ENCODE assay signal across 9 cellular contexts in genomic region chr6:142746524-142746923, GRCh38.
DNase-seq lines count a peak whose midpoint lies in the region; ATAC-seq and TF ChIP-seq lines count a peak whose summit lies in the region.
"Had no signal": no experiment of that assay in that cellular context is flagged by ENCODE, and none has a peak within 500 bp of the region (broad histone marks: within the 10 kb centered on the region; RNA-seq: fewer than 3 reads in every experiment).

No MANE protein-coding gene starts in this region.

- peaks cover 12% of the 10 kb centered on the region for H3K4me1 Mint-ChIP-seq in activated T-cell treated with anti-CD3 and anti-CD28 coated beads, Interleukin-2, amount 50 U/mL, for 24 hours (ENCODE audit: low read depth)
- no peaks in the 10 kb centered on the region for H3K4me1 Mint-ChIP-seq in Calu3 (ENCODE audit: low read depth, unreplicated experiment)

- H3K27me3 Mint-ChIP-seq in activated T-cell treated with anti-CD3 and anti-CD28 coated beads, Interleukin-2, amount 50 U/mL, for 24 hours: no peaks in the 10 kb centered on the region
- H3K27me3 Mint-ChIP-seq in Calu3 (ENCODE audit: unreplicated experiment): no peaks in the 10 kb centered on the region
- H3K27me3 Mint-ChIP-seq: activated naive CD4-positive, alpha-beta T cell treated with anti-CD3 and anti-CD28 coated beads, Interleukin-2, amount 50 U/mL, for 24 hours had no signal

- no peak overlapping the region for H3K27ac Mint-ChIP-seq in activated T-cell treated with anti-CD3 and anti-CD28 coated beads, Interleukin-2, amount 50 U/mL, for 24 hours
- no peak overlapping the region for H3K27ac Mint-ChIP-seq in Calu3 (ENCODE audit: unreplicated experiment)
- H3K27ac Mint-ChIP-seq: activated naive CD4-positive, alpha-beta T cell treated with anti-CD3 and anti-CD28 coated beads, Interleukin-2, amount 50 U/mL, for 24 hours had no signal

- intact Hi-C loops in head of caudate nucleus (cut with DNase I): no loop called here
- intact Hi-C loops in Calu3 (cut with micrococcal nuclease; ENCODE audit: unreplicated experiment): no loop called here

- no TSS peak for BruUV-seq in Calu3 (replicated peaks; lab: Mats Ljungman, UMichigan)

- H3K9me3 Mint-ChIP-seq in activated T-cell treated with anti-CD3 and anti-CD28 coated beads, Interleukin-2, amount 50 U/mL, for 24 hours: no peaks in the 10 kb centered on the region
- no peaks in the 10 kb centered on the region for H3K9me3 Mint-ChIP-seq in Calu3 (ENCODE audit: low read depth, unreplicated experiment)
- H3K9me3 Mint-ChIP-seq: activated naive CD4-positive, alpha-beta T cell treated with anti-CD3 and anti-CD28 coated beads, Interleukin-2, amount 50 U/mL, for 24 hours had no signal

- H3K4me3 Mint-ChIP-seq in activated T-cell treated with anti-CD3 and anti-CD28 coated beads, Interleukin-2, amount 50 U/mL, for 24 hours: no peak overlapping the region
- H3K4me3 Mint-ChIP-seq in Calu3 (ENCODE audit: low read depth, unreplicated experiment): no peak overlapping the region
- H3K4me3 Mint-ChIP-seq: activated naive CD4-positive, alpha-beta T cell treated with anti-CD3 and anti-CD28 coated beads, Interleukin-2, amount 50 U/mL, for 24 hours had no signal

- DNase-seq in activated T-cell treated with anti-CD3 and anti-CD28 coated beads for 4 hours: peak; percentile 23
- DNase-seq in activated T-cell treated with anti-CD3 and anti-CD28 coated beads, Interleukin-2, amount 50 U/mL, for 24 hours: no peak
- peak; percentile 11 for DNase-seq in activated CD4-positive, alpha-beta T cell treated with anti-CD3 and anti-CD28 coated beads, Interleukin-2, amount 50 U/mL, for 1 hour
- peak in 32 of 42 donors; percentile 9 to 78 (median 36) for DNase-seq in head of caudate nucleus
- peak; percentile 18 for DNase-seq in stimulated activated CD8-positive, alpha-beta memory T cell treated with anti-CD3 and anti-CD28 coated beads, Interleukin-12 subunit alpha, Interleukin-12 subunit beta, amount 100 ng/mL, for 1 hour (ENCODE audit: low read depth)
- no peak for DNase-seq in Calu3
- DNase-seq in AG08396 (ENCODE audit: low spot score): no peak

- peaks cover 4% of the 10 kb centered on the region for H3K36me3 Mint-ChIP-seq in activated T-cell treated with anti-CD3 and anti-CD28 coated beads, Interleukin-2, amount 50 U/mL, for 24 hours (ENCODE audit: low read depth)
- no peaks in the 10 kb centered on the region for H3K36me3 Mint-ChIP-seq in Calu3 (ENCODE audit: insufficient read depth, unreplicated experiment)
- H3K36me3 Mint-ChIP-seq: activated naive CD4-positive, alpha-beta T cell treated with anti-CD3 and anti-CD28 coated beads, Interleukin-2, amount 50 U/mL, for 24 hours had no signal

- TF ChIP-seq CTCF in Calu3 (IDR thresholded peaks at IDR 0.05; ENCODE audit: unreplicated experiment): no peak

- CTCF ChIA-PET in Calu3 (lab: Charles Lee): no interaction called here

- ATAC-seq in HG03342 (IDR thresholded peaks at IDR 0.05; ENCODE audit: unreplicated experiment): peak; percentile 61

Comparison
In these comparisons a context has a peak if more than half of its experiments do, and no peak if none do; other contexts are left out.
1. DNase-seq: peak in activated T-cell treated with anti-CD3 and anti-CD28 coated beads for 4 hours (single experiment), activated CD4-positive, alpha-beta T cell treated with anti-CD3 and anti-CD28 coated beads, Interleukin-2, amount 50 U/mL, for 1 hour (single experiment), head of caudate nucleus (32 of 42) and stimulated activated CD8-positive, alpha-beta memory T cell treated with anti-CD3 and anti-CD28 coated beads, Interleukin-12 subunit alpha, Interleukin-12 subunit beta, amount 100 ng/mL, for 1 hour (single experiment); none in activated T-cell treated with anti-CD3 and anti-CD28 coated beads, Interleukin-2, amount 50 U/mL, for 24 hours (single experiment), Calu3 (single experiment) and AG08396 (single experiment).